8 cellular contexts compared by ENCODE assay signal in genomic region chr2:113754989-113755689, GRCh38. TPM values are rescaled to one million over a fixed set of nuclear protein-coding genes. Genes with fewer than 3 reads are reported as not detected.
A peak's percentile ranks its signal among the peaks of the same experiment; 100 is the strongest.
DNase-seq lines count a peak whose midpoint lies in the region; ATAC-seq and TF ChIP-seq lines count a peak whose summit lies in the region.

No MANE protein-coding gene starts in this region.

- peaks cover 32% of the 10 kb centered on the region for H3K36me3 Mint-ChIP-seq in effector memory CD8-positive, alpha-beta T cell (ENCODE audit: insufficient read depth)

- H3K4me1 Mint-ChIP-seq in effector memory CD8-positive, alpha-beta T cell (ENCODE audit: low read depth in 2 of 2) = peaks cover 14 to 33% of the 10 kb centered on the region in 2 donors

- no peak for ATAC-seq in effector memory CD8-positive, alpha-beta T cell (replicated peaks)
- ATAC-seq in GM21825 (IDR thresholded peaks at IDR 0.05; ENCODE audit: unreplicated experiment) (no peak), GM18870 (IDR thresholded peaks at IDR 0.05; ENCODE audit: unreplicated experiment) (no peak), HG02981 (IDR thresholded peaks at IDR 0.05; ENCODE audit: unreplicated experiment) (no peak)

- peak overlapping the region; percentile 87 for H3K4me2 ChIP-seq in neural cell (ENCODE audit: low read length)

- H3K9me3 ChIP-seq in ES-I3 (ENCODE audit: control insufficient read depth, insufficient read depth, low read length) = no peaks in the 10 kb centered on the region
- H3K9me3 ChIP-seq in neural cell (ENCODE audit: low read length) = no peaks in the 10 kb centered on the region

- H3K36me3 ChIP-seq in ES-I3 (ENCODE audit: insufficient read depth, low read length) = no peaks in the 10 kb centered on the region; the same call in 1 of the 2 replicates
- H3K36me3 ChIP-seq in neural cell (ENCODE audit: insufficient read depth, low read length) = no peaks in the 10 kb centered on the region

- no peak for TF ChIP-seq EP300 in neural cell (conservative IDR thresholded peaks at IDR 0.05; ENCODE audit: poor library complexity, severe bottlenecking)

- H3K27ac Mint-ChIP-seq in effector memory CD8-positive, alpha-beta T cell = peak overlapping the region; percentile 93 to 98

- peak overlapping the region; percentile 95 for H2AFZ ChIP-seq in neural cell (ENCODE audit: low read depth, low read length)

- H3K9ac ChIP-seq in ES-I3 (ENCODE audit: low read depth, low read length) = peak overlapping the region; percentile 99; the same call in 1 of the 2 replicates
- H3K9ac ChIP-seq in neural cell (ENCODE audit: low read length) = peak overlapping the region; percentile 95

- peak overlapping the region; percentile 81 to 92 for H3K4me3 Mint-ChIP-seq in effector memory CD8-positive, alpha-beta T cell

- H3K27ac ChIP-seq in neural cell (ENCODE audit: low read length) = no peak overlapping the region

- H3K9me2 ChIP-seq in neural cell (ENCODE audit: insufficient read depth, low read length) = no peaks in the 10 kb centered on the region

- H3K4me3 ChIP-seq in neural cell (ENCODE audit: low read length) = peak overlapping the region; percentile 86

- peaks cover 4% of the 10 kb centered on the region; the same call in 1 of the 2 replicates for H3K4me1 ChIP-seq in ES-I3 (ENCODE audit: insufficient read depth, low read length)

- TF ChIP-seq CTCF in neural cell (IDR thresholded peaks at IDR 0.05; ENCODE audit: poor library complexity, severe bottlenecking) = no peak

- no peaks in the 10 kb centered on the region for H3K27me3 Mint-ChIP-seq in effector memory CD8-positive, alpha-beta T cell

- no peaks in the 10 kb centered on the region for H3F3A ChIP-seq in neural cell (ENCODE audit: insufficient read depth, low read length, poor library complexity, severe bottlenecking)

- no peaks in the 10 kb centered on the region for H4K20me1 ChIP-seq in neural cell (ENCODE audit: insufficient read depth)

- no peak for TF ChIP-seq RAD21 in neural cell (conservative IDR thresholded peaks at IDR 0.05)

- H3K27me3 ChIP-seq in neural cell (ENCODE audit: insufficient read depth, low read depth, low read length) = no peaks in the 10 kb centered on the region

- H3K9me3 Mint-ChIP-seq in effector memory CD8-positive, alpha-beta T cell = no peaks in the 10 kb centered on the region

- peaks cover 35% of the 10 kb centered on the region for H3K79me2 ChIP-seq in neural cell (replicated peaks; ENCODE audit: insufficient read depth, low read length)

- DNase-seq in NCI-H526 treated with DMSO at 0.1 percent for 48 hours (lab: John Stamatoyannopoulos, UW) (peak; percentile 9), NCI-H2107 (lab: John Stamatoyannopoulos, UW) (no peak)
- no peak for DNase-seq in effector memory CD8-positive, alpha-beta T cell

TF ChIP-seq in neural cell, 6 proteins besides CTCF, POLR2A, EP300 and RAD21:
- TF ChIP-seq TAF1 (IDR thresholded peaks at IDR 0.05; ENCODE audit: low read depth) (no peak), EZH2 (IDR thresholded peaks at IDR 0.05; ENCODE audit: borderline replicate concordance, insufficient read depth, low read length, poor library complexity, severe bottlenecking) (no peak), MXI1 (conservative IDR thresholded peaks at IDR 0.05; ENCODE audit: poor library complexity, severe bottlenecking) (no peak), REST (IDR thresholded peaks at IDR 0.05; ENCODE audit: borderline replicate concordance) (no peak), SMC3 (conservative IDR thresholded peaks at IDR 0.05; ENCODE audit: poor library complexity) (no peak), POLR2AphosphoS5 (IDR thresholded peaks at IDR 0.05) (no peak)

RNA-seq across cellular contexts. Expression of gene SLC35F5, which starts 1.3 kb away (rescaled TPM):
- polyA plus RNA-seq in neural cell = 56.2 and 56.3 TPM in 2 replicates
- 148 and 160 TPM in 2 replicates for polyA minus RNA-seq in neural cell
